Comparison of ENCODE assay signal across 2 cellular contexts in the genomic region with DNA sequence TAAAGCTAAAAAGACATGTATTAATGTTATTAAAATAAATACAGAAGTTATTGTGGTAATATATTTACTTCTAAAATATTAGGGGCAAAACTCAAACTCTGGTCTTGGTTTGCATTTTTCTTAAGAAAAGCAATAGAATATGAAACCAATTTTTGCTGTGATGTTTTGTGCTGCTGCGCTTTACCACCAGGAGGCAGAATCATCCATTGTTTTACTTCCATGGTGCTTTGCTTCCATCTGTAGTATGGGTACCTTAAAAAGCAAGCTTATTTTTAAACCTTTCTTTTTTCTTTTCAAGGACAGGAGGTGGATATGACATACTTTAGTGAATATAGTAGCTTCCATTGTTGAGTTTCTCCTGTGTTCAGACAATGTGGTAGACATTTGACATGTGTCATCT.
TF ChIP-seq lines count a peak whose summit lies in the region.

No MANE protein-coding gene starts in this region.

TF ChIP-seq in IMR-90, 13 proteins besides CTCF, POLR2A, EP300 and RAD21:
- no peak for TF ChIP-seq CEBPB (IDR thresholded peaks at IDR 0.05; ENCODE audit: low read depth, low read length)
- TF ChIP-seq CHD1 (IDR thresholded peaks at IDR 0.05; ENCODE audit: low read depth, low read length) = no peak
- TF ChIP-seq MXI1 (IDR thresholded peaks at IDR 0.05; ENCODE audit: borderline replicate concordance, low read depth, low read length) = no peak
- no peak for TF ChIP-seq NFE2L2 (IDR thresholded peaks at IDR 0.05; ENCODE audit: low read depth, low read length)
- TF ChIP-seq BHLHE40 (IDR thresholded peaks at IDR 0.05; ENCODE audit: low read depth, low read length) = no peak
- no peak for TF ChIP-seq MAFK (IDR thresholded peaks at IDR 0.05; ENCODE audit: low read depth, low read length)
- TF ChIP-seq SMC3 (IDR thresholded peaks at IDR 0.05; ENCODE audit: low read depth, low read length) = no peak
- TF ChIP-seq, protein P1, sequence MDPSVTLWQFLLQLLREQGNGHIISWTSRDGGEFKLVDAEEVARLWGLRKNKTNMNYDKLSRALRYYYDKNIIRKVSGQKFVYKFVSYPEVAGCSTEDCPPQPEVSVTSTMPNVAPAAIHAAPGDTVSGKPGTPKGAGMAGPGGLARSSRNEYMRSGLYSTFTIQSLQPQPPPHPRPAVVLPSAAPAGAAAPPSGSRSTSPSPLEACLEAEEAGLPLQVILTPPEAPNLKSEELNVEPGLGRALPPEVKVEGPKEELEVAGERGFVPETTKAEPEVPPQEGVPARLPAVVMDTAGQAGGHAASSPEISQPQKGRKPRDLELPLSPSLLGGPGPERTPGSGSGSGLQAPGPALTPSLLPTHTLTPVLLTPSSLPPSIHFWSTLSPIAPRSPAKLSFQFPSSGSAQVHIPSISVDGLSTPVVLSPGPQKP (IDR thresholded peaks at IDR 0.05; ENCODE audit: borderline replicate concordance, low read depth, low read length) = no peak
- TF ChIP-seq RFX5 (IDR thresholded peaks at IDR 0.05; ENCODE audit: low read depth, low read length) = no peak
- TF ChIP-seq, protein P2, sequence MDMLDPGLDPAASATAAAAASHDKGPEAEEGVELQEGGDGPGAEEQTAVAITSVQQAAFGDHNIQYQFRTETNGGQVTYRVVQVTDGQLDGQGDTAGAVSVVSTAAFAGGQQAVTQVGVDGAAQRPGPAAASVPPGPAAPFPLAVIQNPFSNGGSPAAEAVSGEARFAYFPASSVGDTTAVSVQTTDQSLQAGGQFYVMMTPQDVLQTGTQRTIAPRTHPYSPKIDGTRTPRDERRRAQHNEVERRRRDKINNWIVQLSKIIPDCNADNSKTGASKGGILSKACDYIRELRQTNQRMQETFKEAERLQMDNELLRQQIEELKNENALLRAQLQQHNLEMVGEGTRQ (IDR thresholded peaks at IDR 0.05; ENCODE audit: low read depth, low read length) = no peak
- TF ChIP-seq MAZ (IDR thresholded peaks at IDR 0.05; ENCODE audit: borderline replicate concordance, low read depth, low read length) = no peak
- TF ChIP-seq RCOR1 (IDR thresholded peaks at IDR 0.05; ENCODE audit: insufficient replicate concordance, low read length) = no peak
- no peak for TF ChIP-seq FOS (IDR thresholded peaks at IDR 0.05; ENCODE audit: low read depth, low read length)

TF ChIP-seq in K562, 482 proteins besides CTCF, POLR2A, EP300 and RAD21:
- no peak for TF ChIP-seq RBM15 (IDR thresholded peaks at IDR 0.05; ENCODE audit: insufficient read depth, low read length)
- no peak for TF ChIP-seq ELF4 (CRISPR knock-in tag; IDR thresholded peaks at IDR 0.05)
- no peak for TF ChIP-seq POLR3G (IDR thresholded peaks at IDR 0.05; ENCODE audit: extremely low read depth, insufficient read length, insufficient replicate concordance)
- TF ChIP-seq, protein P3, sequence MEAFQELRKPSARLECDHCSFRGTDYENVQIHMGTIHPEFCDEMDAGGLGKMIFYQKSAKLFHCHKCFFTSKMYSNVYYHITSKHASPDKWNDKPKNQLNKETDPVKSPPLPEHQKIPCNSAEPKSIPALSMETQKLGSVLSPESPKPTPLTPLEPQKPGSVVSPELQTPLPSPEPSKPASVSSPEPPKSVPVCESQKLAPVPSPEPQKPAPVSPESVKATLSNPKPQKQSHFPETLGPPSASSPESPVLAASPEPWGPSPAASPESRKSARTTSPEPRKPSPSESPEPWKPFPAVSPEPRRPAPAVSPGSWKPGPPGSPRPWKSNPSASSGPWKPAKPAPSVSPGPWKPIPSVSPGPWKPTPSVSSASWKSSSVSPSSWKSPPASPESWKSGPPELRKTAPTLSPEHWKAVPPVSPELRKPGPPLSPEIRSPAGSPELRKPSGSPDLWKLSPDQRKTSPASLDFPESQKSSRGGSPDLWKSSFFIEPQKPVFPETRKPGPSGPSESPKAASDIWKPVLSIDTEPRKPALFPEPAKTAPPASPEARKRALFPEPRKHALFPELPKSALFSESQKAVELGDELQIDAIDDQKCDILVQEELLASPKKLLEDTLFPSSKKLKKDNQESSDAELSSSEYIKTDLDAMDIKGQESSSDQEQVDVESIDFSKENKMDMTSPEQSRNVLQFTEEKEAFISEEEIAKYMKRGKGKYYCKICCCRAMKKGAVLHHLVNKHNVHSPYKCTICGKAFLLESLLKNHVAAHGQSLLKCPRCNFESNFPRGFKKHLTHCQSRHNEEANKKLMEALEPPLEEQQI (IDR thresholded peaks at IDR 0.05) = no peak
- no peak for TF ChIP-seq ZNF717 (CRISPR knock-in tag; IDR thresholded peaks at IDR 0.05)
- TF ChIP-seq SRSF7 (optimal IDR thresholded peaks at IDR 0.05; ENCODE audit: low read depth, low read length) = no peak
- TF ChIP-seq FOS (IDR thresholded peaks at IDR 0.05; ENCODE audit: extremely low read depth, insufficient read length) = no peak
- TF ChIP-seq, protein P4, sequence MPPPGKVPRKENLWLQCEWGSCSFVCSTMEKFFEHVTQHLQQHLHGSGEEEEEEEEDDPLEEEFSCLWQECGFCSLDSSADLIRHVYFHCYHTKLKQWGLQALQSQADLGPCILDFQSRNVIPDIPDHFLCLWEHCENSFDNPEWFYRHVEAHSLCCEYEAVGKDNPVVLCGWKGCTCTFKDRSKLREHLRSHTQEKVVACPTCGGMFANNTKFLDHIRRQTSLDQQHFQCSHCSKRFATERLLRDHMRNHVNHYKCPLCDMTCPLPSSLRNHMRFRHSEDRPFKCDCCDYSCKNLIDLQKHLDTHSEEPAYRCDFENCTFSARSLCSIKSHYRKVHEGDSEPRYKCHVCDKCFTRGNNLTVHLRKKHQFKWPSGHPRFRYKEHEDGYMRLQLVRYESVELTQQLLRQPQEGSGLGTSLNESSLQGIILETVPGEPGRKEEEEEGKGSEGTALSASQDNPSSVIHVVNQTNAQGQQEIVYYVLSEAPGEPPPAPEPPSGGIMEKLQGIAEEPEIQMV (tag; conservative IDR thresholded peaks at IDR 0.05; ENCODE audit: low read depth) = no peak
- TF ChIP-seq, protein P5, sequence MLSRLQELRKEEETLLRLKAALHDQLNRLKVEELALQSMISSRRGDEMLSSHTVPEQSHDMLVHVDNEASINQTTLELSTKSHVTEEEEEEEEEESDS (CRISPR knock-in tag; IDR thresholded peaks at IDR 0.05) = no peak
- TF ChIP-seq, protein P6, sequence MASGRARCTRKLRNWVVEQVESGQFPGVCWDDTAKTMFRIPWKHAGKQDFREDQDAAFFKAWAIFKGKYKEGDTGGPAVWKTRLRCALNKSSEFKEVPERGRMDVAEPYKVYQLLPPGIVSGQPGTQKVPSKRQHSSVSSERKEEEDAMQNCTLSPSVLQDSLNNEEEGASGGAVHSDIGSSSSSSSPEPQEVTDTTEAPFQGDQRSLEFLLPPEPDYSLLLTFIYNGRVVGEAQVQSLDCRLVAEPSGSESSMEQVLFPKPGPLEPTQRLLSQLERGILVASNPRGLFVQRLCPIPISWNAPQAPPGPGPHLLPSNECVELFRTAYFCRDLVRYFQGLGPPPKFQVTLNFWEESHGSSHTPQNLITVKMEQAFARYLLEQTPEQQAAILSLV (tag; IDR thresholded peaks at IDR 0.05) = no peak
- TF ChIP-seq, protein P7, sequence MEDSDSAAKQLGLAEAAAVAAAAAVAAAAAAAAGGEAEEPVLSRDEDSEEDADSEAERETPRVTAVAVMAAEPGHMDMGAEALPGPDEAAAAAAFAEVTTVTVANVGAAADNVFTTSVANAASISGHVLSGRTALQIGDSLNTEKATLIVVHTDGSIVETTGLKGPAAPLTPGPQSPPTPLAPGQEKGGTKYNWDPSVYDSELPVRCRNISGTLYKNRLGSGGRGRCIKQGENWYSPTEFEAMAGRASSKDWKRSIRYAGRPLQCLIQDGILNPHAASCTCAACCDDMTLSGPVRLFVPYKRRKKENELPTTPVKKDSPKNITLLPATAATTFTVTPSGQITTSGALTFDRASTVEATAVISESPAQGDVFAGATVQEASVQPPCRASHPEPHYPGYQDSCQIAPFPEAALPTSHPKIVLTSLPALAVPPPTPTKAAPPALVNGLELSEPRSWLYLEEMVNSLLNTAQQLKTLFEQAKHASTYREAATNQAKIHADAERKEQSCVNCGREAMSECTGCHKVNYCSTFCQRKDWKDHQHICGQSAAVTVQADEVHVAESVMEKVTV (CRISPR knock-in tag; IDR thresholded peaks at IDR 0.05) = 0 out of 2 replicates have a peak, but pooled peaks have one; percentile 23
- TF ChIP-seq, protein P8, sequence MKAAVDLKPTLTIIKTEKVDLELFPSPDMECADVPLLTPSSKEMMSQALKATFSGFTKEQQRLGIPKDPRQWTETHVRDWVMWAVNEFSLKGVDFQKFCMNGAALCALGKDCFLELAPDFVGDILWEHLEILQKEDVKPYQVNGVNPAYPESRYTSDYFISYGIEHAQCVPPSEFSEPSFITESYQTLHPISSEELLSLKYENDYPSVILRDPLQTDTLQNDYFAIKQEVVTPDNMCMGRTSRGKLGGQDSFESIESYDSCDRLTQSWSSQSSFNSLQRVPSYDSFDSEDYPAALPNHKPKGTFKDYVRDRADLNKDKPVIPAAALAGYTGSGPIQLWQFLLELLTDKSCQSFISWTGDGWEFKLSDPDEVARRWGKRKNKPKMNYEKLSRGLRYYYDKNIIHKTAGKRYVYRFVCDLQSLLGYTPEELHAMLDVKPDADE (conservative IDR thresholded peaks at IDR 0.05; ENCODE audit: control insufficient read depth, low read depth, low read length) = no peak
- TF ChIP-seq, protein P9, sequence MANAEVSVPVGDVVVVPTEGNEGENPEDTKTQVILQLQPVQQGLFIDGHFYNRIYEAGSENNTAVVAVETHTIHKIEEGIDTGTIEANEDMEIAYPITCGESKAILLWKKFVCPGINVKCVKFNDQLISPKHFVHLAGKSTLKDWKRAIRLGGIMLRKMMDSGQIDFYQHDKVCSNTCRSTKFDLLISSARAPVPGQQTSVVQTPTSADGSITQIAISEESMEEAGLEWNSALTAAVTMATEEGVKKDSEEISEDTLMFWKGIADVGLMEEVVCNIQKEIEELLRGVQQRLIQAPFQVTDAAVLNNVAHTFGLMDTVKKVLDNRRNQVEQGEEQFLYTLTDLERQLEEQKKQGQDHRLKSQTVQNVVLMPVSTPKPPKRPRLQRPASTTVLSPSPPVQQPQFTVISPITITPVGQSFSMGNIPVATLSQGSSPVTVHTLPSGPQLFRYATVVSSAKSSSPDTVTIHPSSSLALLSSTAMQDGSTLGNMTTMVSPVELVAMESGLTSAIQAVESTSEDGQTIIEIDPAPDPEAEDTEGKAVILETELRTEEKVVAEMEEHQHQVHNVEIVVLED (CRISPR knock-in tag; IDR thresholded peaks at IDR 0.05) = no peak
- no peak for TF ChIP-seq FOSL1 (tag; conservative IDR thresholded peaks at IDR 0.05)
- TF ChIP-seq SMC3 (conservative IDR thresholded peaks at IDR 0.05; ENCODE audit: insufficient read depth, low read depth, low read length) = 0 out of 2 replicates have a peak, but pooled peaks have one; percentile 29
- TF ChIP-seq HDAC6 (IDR thresholded peaks at IDR 0.05; ENCODE audit: low read depth, low read length) = no peak
- TF ChIP-seq, protein P10, sequence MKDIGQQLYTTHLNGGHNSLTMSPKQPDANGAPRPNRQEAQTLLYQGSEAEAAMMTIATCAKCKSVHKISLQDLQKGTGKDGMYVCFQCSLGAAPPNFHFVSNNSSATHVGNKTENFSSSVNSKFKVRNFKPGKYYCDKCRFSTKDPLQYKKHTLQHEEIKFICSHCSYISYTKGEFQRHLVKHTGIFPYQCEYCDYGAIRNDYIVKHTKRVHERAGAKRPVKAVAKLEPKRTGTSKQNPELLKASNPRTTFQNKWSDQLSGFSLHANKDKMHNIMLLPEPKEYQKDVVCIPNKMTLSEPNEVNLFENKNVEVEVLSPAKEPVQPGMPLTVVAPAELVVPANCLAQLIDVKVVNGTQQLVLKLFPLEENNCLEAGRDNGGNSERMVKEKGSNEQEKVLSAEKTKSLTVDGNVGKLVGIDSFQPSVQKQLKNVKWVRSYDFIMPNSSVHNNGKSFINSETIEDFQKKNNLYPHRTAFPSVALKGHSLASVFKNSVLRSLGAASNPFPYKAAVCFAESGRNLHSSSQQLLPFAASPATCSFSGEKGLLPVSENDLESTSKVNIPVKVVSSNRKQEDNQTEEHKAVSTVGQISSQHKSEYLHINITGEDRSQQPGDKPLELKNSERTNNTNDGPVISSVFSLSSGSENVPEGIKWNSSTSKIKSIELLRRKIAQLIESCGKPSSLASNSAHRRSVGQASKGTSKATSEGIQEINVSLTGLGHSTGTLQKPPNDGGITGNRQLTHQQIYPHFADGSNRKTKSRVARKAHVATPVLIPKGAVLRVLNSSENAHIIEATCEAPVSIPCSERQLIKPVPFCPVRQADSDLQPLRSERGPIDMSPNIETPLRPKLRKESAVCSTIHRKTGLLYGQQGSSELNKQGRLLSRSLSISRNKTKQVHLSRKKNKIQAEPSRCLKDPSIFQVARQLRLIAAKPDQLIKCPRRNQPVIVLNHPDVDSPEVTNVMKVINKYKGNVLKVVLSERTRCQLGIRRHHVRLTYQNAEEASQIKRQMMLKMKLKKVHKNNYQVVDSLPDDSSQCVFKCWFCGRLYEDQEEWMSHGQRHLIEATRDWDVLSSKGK (CRISPR knock-in tag; IDR thresholded peaks at IDR 0.05) = no peak
